ENCODE assay signal across 8 cellular contexts in genomic region chr4:94621491-94622080, GRCh38.
DNase-seq lines count a peak whose midpoint lies in the region; ATAC-seq and TF ChIP-seq lines count a peak whose summit lies in the region.

No MANE protein-coding gene starts in this region.

- ATAC-seq in GM21529 (IDR thresholded peaks at IDR 0.05; ENCODE audit: unreplicated experiment), result peak; percentile 77

- CTCF ChIA-PET in activated naive CD4-positive, alpha-beta T cell treated with anti-CD3 and anti-CD28 coated beads, Interleukin-2, amount 10 ng/mL, durations not matched to agents 7 days and 5 days (lab: Charles Lee), result interaction anchor here (0.6 to 3.3 kb wide), 8 partner anchors 9 to 503 kb away, joined by 3 to 19 read pairs (median 3); no protein-coding TSS in a partner anchor

- no peaks in the 10 kb centered on the region for H3K9me2 ChIP-seq in MM.1S (replicated peaks; ENCODE audit: insufficient read depth, low read length)

- H3K4me3 ChIP-seq in MM.1S (ENCODE audit: low read length), result no peak overlapping the region
- H3K4me3 ChIP-seq in astrocyte of the cerebellum (ENCODE audit: low read depth, low read length), result no peak overlapping the region

- peak; percentile 29 for DNase-seq in activated naive CD4-positive, alpha-beta T cell treated with anti-CD3 and anti-CD28 coated beads, Interleukin-2, amount 10 ng/mL, durations not matched to agents 7 days and 5 days
- no peak for DNase-seq in activated naive CD4-positive, alpha-beta T cell treated with anti-CD3 and anti-CD28 coated beads, Interleukin-2, amount 50 U/mL, for 16 hours
- peak; percentile 45 for DNase-seq in MM.1S
- DNase-seq in astrocyte of the cerebellum (ENCODE audit: low read depth), result peak; percentile 36
- peak; percentile 50 for DNase-seq in kidney tubule cell (ENCODE audit: low spot score)
- DNase-seq in activated CD8-positive, alpha-beta memory T cell treated with anti-CD3 and anti-CD28 coated beads, Interleukin-2, amount 50 U/mL, for 4 hours, result no peak
- no peak for DNase-seq in stimulated activated CD4-positive, alpha-beta T cell treated with anti-CD3 and anti-CD28 coated beads, Interleukin-2, amount 100 ng/mL, for 24 hours

- no peak overlapping the region for H3K4me2 ChIP-seq in MM.1S (ENCODE audit: low read depth, low read length)

- no peak overlapping the region for H3K9ac ChIP-seq in MM.1S (ENCODE audit: low read length)

- no peaks in the 10 kb centered on the region for H3K79me2 ChIP-seq in MM.1S (ENCODE audit: low read length)

- no peaks in the 10 kb centered on the region for H3K9me3 ChIP-seq in MM.1S (replicated peaks; ENCODE audit: insufficient read depth, low read length)

- H3F3A ChIP-seq in MM.1S (ENCODE audit: insufficient read depth, low read length), result no peaks in the 10 kb centered on the region

- H3K4me3 Mint-ChIP-seq in activated naive CD4-positive, alpha-beta T cell treated with anti-CD3 and anti-CD28 coated beads, Interleukin-2, amount 10 ng/mL, durations not matched to agents 7 days and 5 days, result no peak overlapping the region

- H3K36me3 ChIP-seq in MM.1S (replicated peaks; ENCODE audit: insufficient read depth, low read length), result no peaks in the 10 kb centered on the region

- H3K36me3 Mint-ChIP-seq in activated naive CD4-positive, alpha-beta T cell treated with anti-CD3 and anti-CD28 coated beads, Interleukin-2, amount 10 ng/mL, durations not matched to agents 7 days and 5 days, result no peaks in the 10 kb centered on the region

- H3K4me1 ChIP-seq in MM.1S (ENCODE audit: low read length), result no peaks in the 10 kb centered on the region

- TF ChIP-seq CTCF in MM.1S (IDR thresholded peaks at IDR 0.05; ENCODE audit: low read length) (peak; percentile 68), astrocyte of the cerebellum (IDR thresholded peaks at IDR 0.05; ENCODE audit: low read depth, low read length, missing control alignments) (peak; percentile 66)

- H3K9me3 Mint-ChIP-seq in activated naive CD4-positive, alpha-beta T cell treated with anti-CD3 and anti-CD28 coated beads, Interleukin-2, amount 10 ng/mL, durations not matched to agents 7 days and 5 days, result no peaks in the 10 kb centered on the region

- no peaks in the 10 kb centered on the region for H3K27me3 Mint-ChIP-seq in activated naive CD4-positive, alpha-beta T cell treated with anti-CD3 and anti-CD28 coated beads, Interleukin-2, amount 10 ng/mL, durations not matched to agents 7 days and 5 days

- H2AFZ ChIP-seq in MM.1S (ENCODE audit: low read length), result no peak overlapping the region

- no peaks in the 10 kb centered on the region for H3K4me1 Mint-ChIP-seq in activated naive CD4-positive, alpha-beta T cell treated with anti-CD3 and anti-CD28 coated beads, Interleukin-2, amount 10 ng/mL, durations not matched to agents 7 days and 5 days

- no peak overlapping the region for H3K27ac Mint-ChIP-seq in activated naive CD4-positive, alpha-beta T cell treated with anti-CD3 and anti-CD28 coated beads, Interleukin-2, amount 10 ng/mL, durations not matched to agents 7 days and 5 days

- no peaks in the 10 kb centered on the region for H3K27me3 ChIP-seq in MM.1S (replicated peaks; ENCODE audit: insufficient read depth, low read length)

- no peak overlapping the region for H3K27ac ChIP-seq in MM.1S (ENCODE audit: low read length)

- in situ Hi-C loops in astrocyte of the cerebellum (cut with HindIII; ENCODE audit: low sequenced_read_pairs), result no loop called here

- no peaks in the 10 kb centered on the region for H4K20me1 ChIP-seq in MM.1S (ENCODE audit: insufficient read depth, low read length)

Comparison
In these comparisons a context has a peak if more than half of its experiments do, and no peak if none do; other contexts are left out.
1. DNase-seq: peak in activated naive CD4-positive, alpha-beta T cell treated with anti-CD3 and anti-CD28 coated beads, Interleukin-2, amount 10 ng/mL, durations not matched to agents 7 days and 5 days (single experiment), MM.1S (single experiment), astrocyte of the cerebellum (single experiment) and kidney tubule cell (single experiment); none in activated naive CD4-positive, alpha-beta T cell treated with anti-CD3 and anti-CD28 coated beads, Interleukin-2, amount 50 U/mL, for 16 hours (single experiment), activated CD8-positive, alpha-beta memory T cell treated with anti-CD3 and anti-CD28 coated beads, Interleukin-2, amount 50 U/mL, for 4 hours (single experiment) and stimulated activated CD4-positive, alpha-beta T cell treated with anti-CD3 and anti-CD28 coated beads, Interleukin-2, amount 100 ng/mL, for 24 hours (0 of 2).